1 cellular context compared by ENCODE assay signal in the genomic region with DNA sequence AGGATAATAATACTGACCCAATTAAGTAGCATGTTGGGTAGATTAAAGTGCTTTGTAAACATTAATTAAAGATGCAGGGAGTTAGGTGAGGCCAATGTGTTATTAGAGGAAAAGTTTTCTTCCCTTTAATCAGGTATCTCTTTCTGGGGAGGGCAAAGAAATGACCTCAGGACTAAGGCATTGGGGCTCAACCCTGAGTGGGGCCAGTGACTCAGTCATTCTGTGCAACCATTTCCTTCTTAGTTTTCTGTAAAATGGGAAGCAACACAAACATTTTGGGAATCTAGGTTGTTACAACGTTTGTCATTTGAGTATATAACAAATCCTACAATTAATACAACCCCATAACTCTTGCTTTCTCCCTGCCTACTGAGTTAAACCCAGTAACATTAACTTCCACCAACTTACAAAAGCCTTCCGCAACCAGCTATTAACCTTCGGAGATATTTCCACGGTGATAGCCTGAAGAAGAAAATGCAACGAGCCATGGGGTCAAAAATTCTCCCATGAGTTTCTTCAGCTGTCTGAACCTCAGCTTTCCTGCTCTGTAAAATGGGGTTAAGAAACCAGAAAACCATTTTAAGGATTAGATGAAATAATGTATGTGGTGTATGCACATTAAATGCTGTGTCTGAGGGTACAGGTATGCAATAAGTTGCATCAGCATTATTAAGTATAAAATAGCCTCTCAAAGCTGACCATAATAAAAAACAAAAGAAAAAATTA.
TF ChIP-seq lines count a peak whose summit lies in the region.

No MANE protein-coding gene starts in this region.

TF ChIP-seq in HCT116, 20 proteins besides CTCF, POLR2A, EP300 and RAD21 (continued from another document):
- TF ChIP-seq, protein P1, sequence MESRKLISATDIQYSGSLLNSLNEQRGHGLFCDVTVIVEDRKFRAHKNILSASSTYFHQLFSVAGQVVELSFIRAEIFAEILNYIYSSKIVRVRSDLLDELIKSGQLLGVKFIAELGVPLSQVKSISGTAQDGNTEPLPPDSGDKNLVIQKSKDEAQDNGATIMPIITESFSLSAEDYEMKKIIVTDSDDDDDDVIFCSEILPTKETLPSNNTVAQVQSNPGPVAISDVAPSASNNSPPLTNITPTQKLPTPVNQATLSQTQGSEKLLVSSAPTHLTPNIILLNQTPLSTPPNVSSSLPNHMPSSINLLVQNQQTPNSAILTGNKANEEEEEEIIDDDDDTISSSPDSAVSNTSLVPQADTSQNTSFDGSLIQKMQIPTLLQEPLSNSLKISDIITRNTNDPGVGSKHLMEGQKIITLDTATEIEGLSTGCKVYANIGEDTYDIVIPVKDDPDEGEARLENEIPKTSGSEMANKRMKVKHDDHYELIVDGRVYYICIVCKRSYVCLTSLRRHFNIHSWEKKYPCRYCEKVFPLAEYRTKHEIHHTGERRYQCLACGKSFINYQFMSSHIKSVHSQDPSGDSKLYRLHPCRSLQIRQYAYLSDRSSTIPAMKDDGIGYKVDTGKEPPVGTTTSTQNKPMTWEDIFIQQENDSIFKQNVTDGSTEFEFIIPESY (IDR thresholded peaks at IDR 0.05; ENCODE audit: extremely low read depth, insufficient replicate concordance, low read length), result no peak
- TF ChIP-seq CEBPB (IDR thresholded peaks at IDR 0.05; ENCODE audit: low read depth), result no peak
- no peak for TF ChIP-seq YY1 (IDR thresholded peaks at IDR 0.05; ENCODE audit: extremely low read depth, insufficient replicate concordance, low read depth, low read length)
- no peak for TF ChIP-seq SIN3A (IDR thresholded peaks at IDR 0.05; ENCODE audit: low read depth)
- TF ChIP-seq EGR1 (IDR thresholded peaks at IDR 0.05; ENCODE audit: low read depth), result no peak
- TF ChIP-seq ZNF274 (IDR thresholded peaks at IDR 0.05; ENCODE audit: low read depth, low read length), result no peak
- TF ChIP-seq, protein P2, sequence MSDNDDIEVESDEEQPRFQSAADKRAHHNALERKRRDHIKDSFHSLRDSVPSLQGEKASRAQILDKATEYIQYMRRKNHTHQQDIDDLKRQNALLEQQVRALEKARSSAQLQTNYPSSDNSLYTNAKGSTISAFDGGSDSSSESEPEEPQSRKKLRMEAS (IDR thresholded peaks at IDR 0.05), result no peak
- TF ChIP-seq CBX3 (IDR thresholded peaks at IDR 0.05; ENCODE audit: low read depth), result no peak
TF ChIP-seq in HCT116: peak in this region for 0.
